10 cellular contexts compared by ENCODE assay signal in the genomic region with DNA sequence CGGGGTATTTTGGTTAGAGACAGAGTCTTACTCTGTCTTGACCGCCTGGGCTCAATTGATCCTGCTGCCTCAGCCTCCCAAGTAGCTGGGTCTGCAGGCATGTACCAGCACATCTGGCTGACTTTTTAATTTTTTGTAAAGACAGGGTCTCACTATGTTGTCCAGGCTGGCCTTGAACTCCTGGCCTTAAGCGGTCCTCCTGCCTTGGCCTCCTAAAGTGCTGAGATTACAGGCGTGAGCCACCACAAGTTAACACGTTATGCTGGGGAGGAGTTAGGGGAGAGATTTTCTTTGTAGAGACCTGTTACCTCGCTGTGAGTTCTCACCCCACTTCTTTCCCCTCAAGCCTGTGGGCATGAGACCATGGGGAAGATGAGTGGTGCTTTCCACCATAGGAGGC. TPM values are rescaled to one million over a fixed set of nuclear protein-coding genes. Genes with fewer than 3 reads are reported as not detected.
DNase-seq lines count a peak whose midpoint lies in the region; TF ChIP-seq lines count a peak whose summit lies in the region.
"Had no signal": no experiment of that assay in that cellular context is flagged by ENCODE, and none has a peak within 500 bp of the region (broad histone marks: within the 10 kb centered on the region; RNA-seq: fewer than 3 reads in every experiment).

No MANE protein-coding gene starts in this region.

- intact Hi-C loops in activated T-helper 2 cell treated with anti-CD3 and anti-CD28 coated beads, Interferon-gamma antibody, Interleukin-2, Interleukin-4, amounts not matched to agents 10 μg/mL and 5 μg/mL and 100 μg/mL, durations not matched to agents 14 hours and 24 hours and 36 hours (cut with micrococcal nuclease): loop anchor here (10.0 kb wide), 1 partner anchor 258 kb away; the partner anchor contains the start of genes FHOD1 and SLC9A5

- peak overlapping the region; percentile 87 for H3K27ac Mint-ChIP-seq in activated T-helper 2 cell treated with anti-CD3 and anti-CD28 coated beads, Interferon-gamma antibody, Interleukin-2, Interleukin-4, amounts not matched to agents 10 μg/mL and 5 μg/mL and 100 μg/mL, durations not matched to agents 14 hours and 24 hours and 36 hours
- H3K27ac Mint-ChIP-seq: naive thymus-derived CD8-positive, alpha-beta T cell had no signal

- H3K4me3 Mint-ChIP-seq in activated T-helper 2 cell treated with anti-CD3 and anti-CD28 coated beads, Interferon-gamma antibody, Interleukin-2, Interleukin-4, amounts not matched to agents 10 μg/mL and 5 μg/mL and 100 μg/mL, durations not matched to agents 14 hours and 24 hours and 36 hours (ENCODE audit: low read depth): peak overlapping the region; percentile 63
- H3K4me3 Mint-ChIP-seq: naive thymus-derived CD8-positive, alpha-beta T cell had no signal

- no peak for TF ChIP-seq CTCF in GM13977 (IDR thresholded peaks at IDR 0.05; ENCODE audit: extremely low read depth, insufficient read depth, missing control alignments)

- H3K27me3 Mint-ChIP-seq in activated T-helper 2 cell treated with anti-CD3 and anti-CD28 coated beads, Interferon-gamma antibody, Interleukin-2, Interleukin-4, amounts not matched to agents 10 μg/mL and 5 μg/mL and 100 μg/mL, durations not matched to agents 14 hours and 24 hours and 36 hours (ENCODE audit: low read depth): no peaks in the 10 kb centered on the region

- no peak for DNase-seq in activated T-helper 2 cell treated with anti-CD3 and anti-CD28 coated beads, Interferon-gamma antibody, Interleukin-2, Interleukin-4, amounts not matched to agents 10 μg/mL and 5 μg/mL and 100 μg/mL, durations not matched to agents 14 hours and 24 hours and 36 hours (ENCODE audit: low spot score)
- DNase-seq in GM13977 (ENCODE audit: low spot score): no peak
- DNase-seq: C1 segment of cervical spinal cord; glutamatergic neuron; left cardiac atrium; naive thymus-derived CD8-positive, alpha-beta T cell; NCI-H1105 treated with DMSO at 0.1 percent for 48 hours; NCI-H510A; sigmoid colon; thyroid gland had no signal

- no peaks in the 10 kb centered on the region for H3K9me3 Mint-ChIP-seq in activated T-helper 2 cell treated with anti-CD3 and anti-CD28 coated beads, Interferon-gamma antibody, Interleukin-2, Interleukin-4, amounts not matched to agents 10 μg/mL and 5 μg/mL and 100 μg/mL, durations not matched to agents 14 hours and 24 hours and 36 hours
- H3K9me3 Mint-ChIP-seq: naive thymus-derived CD8-positive, alpha-beta T cell had no signal

- H3K4me1 Mint-ChIP-seq in activated T-helper 2 cell treated with anti-CD3 and anti-CD28 coated beads, Interferon-gamma antibody, Interleukin-2, Interleukin-4, amounts not matched to agents 10 μg/mL and 5 μg/mL and 100 μg/mL, durations not matched to agents 14 hours and 24 hours and 36 hours (ENCODE audit: low read depth): peaks cover 48% of the 10 kb centered on the region

- in situ Hi-C loops in GM13977 (cut with MboI; ENCODE audit: low pct_unique_long_range_greater_than_20kb, low sequenced_read_pairs, unreplicated experiment): no loop called here

- H3K36me3 Mint-ChIP-seq in activated T-helper 2 cell treated with anti-CD3 and anti-CD28 coated beads, Interferon-gamma antibody, Interleukin-2, Interleukin-4, amounts not matched to agents 10 μg/mL and 5 μg/mL and 100 μg/mL, durations not matched to agents 14 hours and 24 hours and 36 hours (ENCODE audit: low read depth): peaks cover 21% of the 10 kb centered on the region
- H3K36me3 Mint-ChIP-seq: naive thymus-derived CD8-positive, alpha-beta T cell had no signal

RNA-seq across cellular contexts. Expression of gene CES4A, which starts 1.8 kb away (rescaled TPM):
- total RNA-seq in activated T-helper 2 cell treated with anti-CD3 and anti-CD28 coated beads, Interferon-gamma antibody, Interleukin-2, Interleukin-4, amounts not matched to agents 10 μg/mL and 5 μg/mL and 100 μg/mL, durations not matched to agents 14 hours and 24 hours and 36 hours: 29.8 and 30.1 TPM in 2 replicates

RNA-seq across cellular contexts. Expression of gene CES3, which starts 25.5 kb away (rescaled TPM):
- total RNA-seq in activated T-helper 2 cell treated with anti-CD3 and anti-CD28 coated beads, Interferon-gamma antibody, Interleukin-2, Interleukin-4, amounts not matched to agents 10 μg/mL and 5 μg/mL and 100 μg/mL, durations not matched to agents 14 hours and 24 hours and 36 hours: 9.4 and 10.6 TPM in 2 replicates

RNA-seq across cellular contexts. Expression of gene CBFB, which starts 42.4 kb away (rescaled TPM):
- total RNA-seq in activated T-helper 2 cell treated with anti-CD3 and anti-CD28 coated beads, Interferon-gamma antibody, Interleukin-2, Interleukin-4, amounts not matched to agents 10 μg/mL and 5 μg/mL and 100 μg/mL, durations not matched to agents 14 hours and 24 hours and 36 hours: 156 and 159 TPM in 2 replicates

RNA-seq across cellular contexts. Expression of gene CES2, which starts 51.2 kb away (rescaled TPM):
- 35.3 and 36.8 TPM in 2 replicates for total RNA-seq in activated T-helper 2 cell treated with anti-CD3 and anti-CD28 coated beads, Interferon-gamma antibody, Interleukin-2, Interleukin-4, amounts not matched to agents 10 μg/mL and 5 μg/mL and 100 μg/mL, durations not matched to agents 14 hours and 24 hours and 36 hours

RNA-seq across cellular contexts. Expression of gene CIAO2B, which starts 52.4 kb away (rescaled TPM):
- 161 and 165 TPM in 2 replicates for total RNA-seq in activated T-helper 2 cell treated with anti-CD3 and anti-CD28 coated beads, Interferon-gamma antibody, Interleukin-2, Interleukin-4, amounts not matched to agents 10 μg/mL and 5 μg/mL and 100 μg/mL, durations not matched to agents 14 hours and 24 hours and 36 hours
